17 cellular contexts compared by ENCODE assay signal in the genomic region with DNA sequence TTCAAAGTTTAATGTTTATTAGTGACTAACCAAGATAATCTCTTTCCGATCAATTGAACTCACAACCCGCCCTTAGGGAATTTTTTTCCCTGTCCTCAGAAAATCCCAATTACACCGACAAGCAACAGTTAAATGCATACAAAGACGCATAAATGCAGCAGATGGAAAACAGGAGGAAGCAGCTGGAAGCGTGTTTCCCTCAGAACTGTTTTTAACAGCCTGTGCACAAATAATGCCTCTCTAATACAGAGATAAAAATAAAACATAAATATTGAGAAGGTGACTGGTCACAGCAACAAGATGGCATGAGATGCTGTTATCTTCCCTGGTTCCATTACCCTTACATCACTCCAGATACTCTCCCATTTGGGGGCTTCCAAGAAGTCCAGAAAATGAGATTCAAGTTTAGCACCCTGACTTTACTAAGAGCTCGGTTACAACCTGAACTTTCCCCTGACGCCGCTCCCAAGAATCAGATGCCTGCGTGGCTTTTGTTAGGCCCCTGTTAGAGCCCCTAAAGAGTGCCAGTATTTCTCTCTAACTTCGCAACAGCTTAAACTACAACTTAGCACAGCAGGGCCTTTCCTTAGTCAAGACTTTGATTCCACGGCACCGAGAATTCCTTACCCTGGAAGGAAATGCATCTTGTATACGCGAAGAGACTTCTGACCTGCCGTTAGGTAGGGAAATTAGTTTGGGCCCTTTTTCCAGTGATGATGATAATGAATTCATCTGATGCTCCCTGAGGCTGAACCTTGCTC.
DNase-seq lines count a peak whose midpoint lies in the region; ATAC-seq and TF ChIP-seq lines count a peak whose summit lies in the region.
"Had no signal": no experiment of that assay in that cellular context is flagged by ENCODE, and none has a peak within 500 bp of the region (broad histone marks: within the 10 kb centered on the region; RNA-seq: fewer than 3 reads in every experiment).

No MANE protein-coding gene starts in this region.

- H3K27me3 Mint-ChIP-seq in GM23338 (ENCODE audit: insufficient read depth, low read depth, poor library complexity) (peaks cover 4% of the 10 kb centered on the region), neural crest cell (ENCODE audit: low read depth) (no peaks in the 10 kb centered on the region)
- H3K27me3 Mint-ChIP-seq: IgD-negative memory B cell had no signal

- H2AFZ ChIP-seq in GM23338 = no peak overlapping the region

- peak; percentile 46 for DNase-seq in GM23338 (ENCODE audit: low spot score)
- DNase-seq in NCI-H2171 treated with DMSO at 0.1 percent for 48 hours (lab: John Stamatoyannopoulos, UW) = peak; percentile 53
- DNase-seq in dermis blood vessel endothelial cell = peak; percentile 26
- DNase-seq in neural crest cell (ENCODE audit: low read depth, low spot score) = no peak
- DNase-seq in SJCRH30 = no peak
- DNase-seq in iPS-NIHi7 (ENCODE audit: extremely low spot score) = no peak
- no peak for DNase-seq in SW480 (ENCODE audit: low spot score)
- DNase-seq: Caco-2, H9, Kasumi-1, MV-4-11, NCI-H1436, NCI-H446, NCI-H748 treated with DMSO at 0.1 percent for 48 hours, T-cell had no signal

- H3K4me1 ChIP-seq in GM23338 (ENCODE audit: insufficient read depth) = peaks cover 9% of the 10 kb centered on the region; the same call in 1 of the 2 replicates
- H3K4me1 ChIP-seq in SJCRH30 = peaks cover 1% of the 10 kb centered on the region; the same call in 1 of the 2 replicates
- H3K4me1 ChIP-seq: Caco-2 had no signal

- ATAC-seq in GM23338 = peak; percentile 69
- no peak for ATAC-seq in HG03159 (IDR thresholded peaks at IDR 0.05; ENCODE audit: unreplicated experiment)
- ATAC-seq: T-cell had no signal

- H3K9me3 Mint-ChIP-seq in GM23338 (no peaks in the 10 kb centered on the region), neural crest cell (no peaks in the 10 kb centered on the region)
- H3K9me3 Mint-ChIP-seq: H9, IgD-negative memory B cell, T-cell had no signal

- no peak overlapping the region for H3K4me2 ChIP-seq in GM23338

- no peaks in the 10 kb centered on the region for H3K79me2 ChIP-seq in GM23338 (replicated peaks; ENCODE audit: insufficient read depth)

- no peak for TF ChIP-seq CTCF in GM23338 (conservative IDR thresholded peaks at IDR 0.05; ENCODE audit: low read depth in 2 of 2)
- no peak for TF ChIP-seq CTCF in neural crest cell (conservative IDR thresholded peaks at IDR 0.05)

- no peak overlapping the region for H3K4me3 Mint-ChIP-seq in GM23338
- no peak overlapping the region for H3K4me3 Mint-ChIP-seq in neural crest cell
- H3K4me3 Mint-ChIP-seq: IgD-negative memory B cell, T-cell had no signal

- no peaks in the 10 kb centered on the region for H4K20me1 ChIP-seq in GM23338 (replicated peaks; ENCODE audit: insufficient read depth)

- peaks cover 5% of the 10 kb centered on the region for H3K9me2 ChIP-seq in GM23338 (ENCODE audit: insufficient read depth)

- no peaks in the 10 kb centered on the region for H3F3A ChIP-seq in GM23338 (replicated peaks; ENCODE audit: low read depth)

- H3K4me3 ChIP-seq in GM23338 (no peak overlapping the region), SJCRH30 (no peak overlapping the region)

- H3K4me1 Mint-ChIP-seq in GM23338 (peaks cover 19% of the 10 kb centered on the region), neural crest cell (peaks cover 22% of the 10 kb centered on the region)
- H3K4me1 Mint-ChIP-seq: IgD-negative memory B cell, T-cell had no signal

- H3K9me3 ChIP-seq in SJCRH30 (replicated peaks) = no peaks in the 10 kb centered on the region
- H3K9me3 ChIP-seq: Caco-2 had no signal

- H3K27ac Mint-ChIP-seq in GM23338 (no peak overlapping the region), neural crest cell (ENCODE audit: unreplicated experiment) (peak overlapping the region; percentile 68)
- H3K27ac Mint-ChIP-seq: IgD-negative memory B cell, T-cell had no signal

- H3K27ac ChIP-seq in GM23338 (ENCODE audit: low read depth) (no peak overlapping the region), SJCRH30 (no peak overlapping the region)

- H3K36me3 Mint-ChIP-seq in GM23338 (ENCODE audit: low read depth) = no peaks in the 10 kb centered on the region
- no peaks in the 10 kb centered on the region for H3K36me3 Mint-ChIP-seq in neural crest cell (ENCODE audit: low read depth)
- H3K36me3 Mint-ChIP-seq: IgD-negative memory B cell, T-cell had no signal

- H3K27me3 ChIP-seq in GM23338 (ENCODE audit: insufficient read depth) = no peaks in the 10 kb centered on the region
- H3K27me3 ChIP-seq in SJCRH30 = no peaks in the 10 kb centered on the region

- H3K36me3 ChIP-seq in GM23338 (ENCODE audit: insufficient read depth) (no peaks in the 10 kb centered on the region), SJCRH30 (no peaks in the 10 kb centered on the region)

TF ChIP-seq in GM23338, 12 proteins besides CTCF, POLR2A, EP300 and RAD21 (continues in another document):
- TF ChIP-seq ZNF331 (CRISPR knock-in tag; IDR thresholded peaks at IDR 0.05; ENCODE audit: low read depth) = no peak
- TF ChIP-seq CREB1 (CRISPR knock-in tag; IDR thresholded peaks at IDR 0.05; ENCODE audit: low read depth) = no peak
- no peak for TF ChIP-seq JUNB (IDR thresholded peaks at IDR 0.05; ENCODE audit: unreplicated experiment)
- TF ChIP-seq STAT1 (IDR thresholded peaks at IDR 0.05; ENCODE audit: unreplicated experiment) = no peak
- TF ChIP-seq EZH2 (IDR thresholded peaks at IDR 0.05; ENCODE audit: low read depth, unreplicated experiment) = no peak
- TF ChIP-seq, protein P1, sequence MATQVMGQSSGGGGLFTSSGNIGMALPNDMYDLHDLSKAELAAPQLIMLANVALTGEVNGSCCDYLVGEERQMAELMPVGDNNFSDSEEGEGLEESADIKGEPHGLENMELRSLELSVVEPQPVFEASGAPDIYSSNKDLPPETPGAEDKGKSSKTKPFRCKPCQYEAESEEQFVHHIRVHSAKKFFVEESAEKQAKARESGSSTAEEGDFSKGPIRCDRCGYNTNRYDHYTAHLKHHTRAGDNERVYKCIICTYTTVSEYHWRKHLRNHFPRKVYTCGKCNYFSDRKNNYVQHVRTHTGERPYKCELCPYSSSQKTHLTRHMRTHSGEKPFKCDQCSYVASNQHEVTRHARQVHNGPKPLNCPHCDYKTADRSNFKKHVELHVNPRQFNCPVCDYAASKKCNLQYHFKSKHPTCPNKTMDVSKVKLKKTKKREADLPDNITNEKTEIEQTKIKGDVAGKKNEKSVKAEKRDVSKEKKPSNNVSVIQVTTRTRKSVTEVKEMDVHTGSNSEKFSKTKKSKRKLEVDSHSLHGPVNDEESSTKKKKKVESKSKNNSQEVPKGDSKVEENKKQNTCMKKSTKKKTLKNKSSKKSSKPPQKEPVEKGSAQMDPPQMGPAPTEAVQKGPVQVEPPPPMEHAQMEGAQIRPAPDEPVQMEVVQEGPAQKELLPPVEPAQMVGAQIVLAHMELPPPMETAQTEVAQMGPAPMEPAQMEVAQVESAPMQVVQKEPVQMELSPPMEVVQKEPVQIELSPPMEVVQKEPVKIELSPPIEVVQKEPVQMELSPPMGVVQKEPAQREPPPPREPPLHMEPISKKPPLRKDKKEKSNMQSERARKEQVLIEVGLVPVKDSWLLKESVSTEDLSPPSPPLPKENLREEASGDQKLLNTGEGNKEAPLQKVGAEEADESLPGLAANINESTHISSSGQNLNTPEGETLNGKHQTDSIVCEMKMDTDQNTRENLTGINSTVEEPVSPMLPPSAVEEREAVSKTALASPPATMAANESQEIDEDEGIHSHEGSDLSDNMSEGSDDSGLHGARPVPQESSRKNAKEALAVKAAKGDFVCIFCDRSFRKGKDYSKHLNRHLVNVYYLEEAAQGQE (IDR thresholded peaks at IDR 0.05; ENCODE audit: unreplicated experiment) = no peak
- TF ChIP-seq POLR2AphosphoS5 (IDR thresholded peaks at IDR 0.05; ENCODE audit: low read depth) = no peak

Comparison
In these comparisons a context has a peak if more than half of its experiments do, and no peak if none do; other contexts are left out.
1. DNase-seq: peak in GM23338 (single experiment), NCI-H2171 treated with DMSO at 0.1 percent for 48 hours (single experiment) and dermis blood vessel endothelial cell (single experiment); none in neural crest cell (single experiment), SJCRH30 (0 of 2), iPS-NIHi7 (single experiment) and SW480 (single experiment).